Comparison of ENCODE assay signal across 14 cellular contexts in genomic region chr12:14946162-14946561, GRCh38. TPM values are rescaled to one million over a fixed set of nuclear protein-coding genes. Genes with fewer than 3 reads are reported as not detected.
DNase-seq lines count a peak whose midpoint lies in the region; ATAC-seq lines count a peak whose summit lies in the region.
"Had no signal": no experiment of that assay in that cellular context is flagged by ENCODE, and none has a peak within 500 bp of the region (broad histone marks: within the 10 kb centered on the region; RNA-seq: fewer than 3 reads in every experiment).

No MANE protein-coding gene starts in this region.

- ATAC-seq in stimulated activated naive CD8-positive, alpha-beta T cell treated with anti-CD3 and anti-CD28 coated beads, Interleukin-15, amount 100 ng/mL, for 72 hours: no peak
- no peak for ATAC-seq in GM18498 (IDR thresholded peaks at IDR 0.05; ENCODE audit: unreplicated experiment)
- ATAC-seq: right cardiac atrium had no signal

- POLR2A ChIA-PET in activated CD4-positive, alpha-beta memory T cell treated with anti-CD3 and anti-CD28 coated beads, Interleukin-2, amount 10 ng/mL, durations not matched to agents 7 days and 5 days (lab: Charles Lee): interaction anchor here (0.8 to 5.8 kb wide), 7 partner anchors 9 to 176 kb away, joined by 3 to 110 read pairs (median 5); partner anchors contain the start of gene ARHGDIB

- no peak for DNase-seq in T-helper 2 cell treated with Interferon-gamma antibody and Interleukin-4, amounts not matched to agents 5 μg/mL and 100 μg/mL, for 36 hours (ENCODE audit: low spot score)
- DNase-seq in T-helper 2 cell: no peak
- no peak for DNase-seq in activated CD4-positive, alpha-beta memory T cell treated with anti-CD3 and anti-CD28 coated beads, Interleukin-2, amount 10 ng/mL, durations not matched to agents 7 days and 5 days
- DNase-seq in fibroblast of the conjunctiva (ENCODE audit: low read depth): peak; percentile 30
- no peak for DNase-seq in stimulated activated naive CD8-positive, alpha-beta T cell treated with anti-CD3 and anti-CD28 coated beads, Interleukin-15, amount 100 ng/mL, for 72 hours
- DNase-seq in amniotic stem cell (lab: John Stamatoyannopoulos, UW): no peak
- DNase-seq in NCI-H748 (lab: John Stamatoyannopoulos, UW; ENCODE audit: unreplicated experiment): no peak
- DNase-seq: 8988T; activated CD4-positive, CD25-positive, alpha-beta regulatory T cell; activated effector memory CD4-positive, alpha-beta T cell treated with anti-CD3 and anti-CD28 coated beads, Interleukin-2, amount 50 U/mL, for 16 hours; Calu3; right cardiac atrium had no signal

- peaks cover 87% of the 10 kb centered on the region for H3K36me3 Mint-ChIP-seq in T-helper 2 cell treated with Interferon-gamma antibody and Interleukin-4, amounts not matched to agents 5 μg/mL and 100 μg/mL, for 36 hours (ENCODE audit: low read depth)
- H3K36me3 Mint-ChIP-seq in activated CD4-positive, alpha-beta memory T cell treated with anti-CD3 and anti-CD28 coated beads, Interleukin-2, amount 10 ng/mL, durations not matched to agents 7 days and 5 days (ENCODE audit: low read depth): peaks cover 89% of the 10 kb centered on the region

- no peaks in the 10 kb centered on the region for H3K27me3 Mint-ChIP-seq in T-helper 2 cell treated with Interferon-gamma antibody and Interleukin-4, amounts not matched to agents 5 μg/mL and 100 μg/mL, for 36 hours (ENCODE audit: low read depth)
- no peaks in the 10 kb centered on the region for H3K27me3 Mint-ChIP-seq in activated CD4-positive, alpha-beta memory T cell treated with anti-CD3 and anti-CD28 coated beads, Interleukin-2, amount 10 ng/mL, durations not matched to agents 7 days and 5 days
- H3K27me3 Mint-ChIP-seq in stimulated activated naive CD8-positive, alpha-beta T cell treated with anti-CD3 and anti-CD28 coated beads, Interleukin-15, amount 100 ng/mL, for 72 hours: no peaks in the 10 kb centered on the region

- H3K4me3 Mint-ChIP-seq in T-helper 2 cell treated with Interferon-gamma antibody and Interleukin-4, amounts not matched to agents 5 μg/mL and 100 μg/mL, for 36 hours: peak overlapping the region; percentile 32
- H3K4me3 Mint-ChIP-seq in activated CD4-positive, alpha-beta memory T cell treated with anti-CD3 and anti-CD28 coated beads, Interleukin-2, amount 10 ng/mL, durations not matched to agents 7 days and 5 days: no peak overlapping the region
- peak overlapping the region in 1 of 2 donors; percentile 95 for H3K4me3 Mint-ChIP-seq in stimulated activated naive CD8-positive, alpha-beta T cell treated with anti-CD3 and anti-CD28 coated beads, Interleukin-15, amount 100 ng/mL, for 72 hours

- CTCF ChIA-PET in activated CD4-positive, alpha-beta memory T cell treated with anti-CD3 and anti-CD28 coated beads, Interleukin-2, amount 10 ng/mL, durations not matched to agents 7 days and 5 days (lab: Charles Lee): interaction anchor here (1.5 kb wide), 1 partner anchor 49 kb away, joined by 4 read pairs; no protein-coding TSS in a partner anchor

- H3K9me3 Mint-ChIP-seq in T-helper 2 cell treated with Interferon-gamma antibody and Interleukin-4, amounts not matched to agents 5 μg/mL and 100 μg/mL, for 36 hours: no peaks in the 10 kb centered on the region
- H3K9me3 Mint-ChIP-seq in activated CD4-positive, alpha-beta memory T cell treated with anti-CD3 and anti-CD28 coated beads, Interleukin-2, amount 10 ng/mL, durations not matched to agents 7 days and 5 days: no peaks in the 10 kb centered on the region
- no peaks in the 10 kb centered on the region for H3K9me3 Mint-ChIP-seq in stimulated activated naive CD8-positive, alpha-beta T cell treated with anti-CD3 and anti-CD28 coated beads, Interleukin-15, amount 100 ng/mL, for 72 hours

- H3K4me1 Mint-ChIP-seq in T-helper 2 cell treated with Interferon-gamma antibody and Interleukin-4, amounts not matched to agents 5 μg/mL and 100 μg/mL, for 36 hours (ENCODE audit: low read depth): peaks cover 58% of the 10 kb centered on the region
- peaks cover 70% of the 10 kb centered on the region for H3K4me1 Mint-ChIP-seq in activated CD4-positive, alpha-beta memory T cell treated with anti-CD3 and anti-CD28 coated beads, Interleukin-2, amount 10 ng/mL, durations not matched to agents 7 days and 5 days
- peaks cover 63% of the 10 kb centered on the region for H3K4me1 Mint-ChIP-seq in stimulated activated naive CD8-positive, alpha-beta T cell treated with anti-CD3 and anti-CD28 coated beads, Interleukin-15, amount 100 ng/mL, for 72 hours

- H3K27ac Mint-ChIP-seq in T-helper 2 cell treated with Interferon-gamma antibody and Interleukin-4, amounts not matched to agents 5 μg/mL and 100 μg/mL, for 36 hours: peak overlapping the region; percentile 62
- peak overlapping the region; percentile 42 for H3K27ac Mint-ChIP-seq in activated CD4-positive, alpha-beta memory T cell treated with anti-CD3 and anti-CD28 coated beads, Interleukin-2, amount 10 ng/mL, durations not matched to agents 7 days and 5 days
- H3K27ac Mint-ChIP-seq in stimulated activated naive CD8-positive, alpha-beta T cell treated with anti-CD3 and anti-CD28 coated beads, Interleukin-15, amount 100 ng/mL, for 72 hours: peak overlapping the region; percentile 49 to 88

RNA-seq across cellular contexts. Expression of gene ERP27, which starts 7.8 kb away (rescaled TPM):
- total RNA-seq in activated CD4-positive, alpha-beta memory T cell treated with anti-CD3 and anti-CD28 coated beads, Interleukin-2, amount 10 ng/mL, durations not matched to agents 7 days and 5 days: 1 to 10 TPM; 7.2 to 8.5 TPM

RNA-seq across cellular contexts. Expression of gene ARHGDIB, which starts 15.2 kb away (rescaled TPM):
- total RNA-seq in activated CD4-positive, alpha-beta memory T cell treated with anti-CD3 and anti-CD28 coated beads, Interleukin-2, amount 10 ng/mL, durations not matched to agents 7 days and 5 days: 1,000 to 10,000 TPM; 1,463 to 1,491 TPM

RNA-seq across cellular contexts. Expression of gene PDE6H, which starts 26.7 kb away (rescaled TPM):
- not detected for total RNA-seq in activated CD4-positive, alpha-beta memory T cell treated with anti-CD3 and anti-CD28 coated beads, Interleukin-2, amount 10 ng/mL, durations not matched to agents 7 days and 5 days
- total RNA-seq: Calu3, right cardiac atrium, SK-MEL-5 had no signal
